In genomic region chr1:89042491-89042890, GRCh38 we compare ENCODE assay signal across 35 cellular contexts.
"Had no signal": no experiment of that assay in that cellular context is flagged by ENCODE, and none has a peak within 500 bp of the region (broad histone marks: within the 10 kb centered on the region; RNA-seq: fewer than 3 reads in every experiment).

No MANE protein-coding gene starts in this region.

- H3K4me3 ChIP-seq: MG63 had no signal

- H3K36me3 ChIP-seq: MG63 had no signal

- H3K9ac ChIP-seq: KMS-11 had no signal

- H3K27ac ChIP-seq: KMS-11 had no signal

- H3K27me3 ChIP-seq: MG63 had no signal

- H3K4me2 ChIP-seq: KMS-11 had no signal

- DNase-seq: Karpas-422, Kasumi-1, KG1, MG63, MM.1S, MV-4-11, NCI-H1048, NCI-H1092, NCI-H1092 treated with DMSO at 0.1 percent for 48 hours, NCI-H1105, NCI-H1105 treated with DMSO at 0.1 percent for 48 hours, NCI-H1417, NCI-H1417 treated with DMSO at 0.1 percent for 48 hours, NCI-H1436, NCI-H1436 treated with DMSO at 0.1 percent for 48 hours, NCI-H146, NCI-H1694, NCI-H1694 treated with DMSO at 0.1 percent for 48 hours, NCI-H187, NCI-H187 treated with DMSO at 0.1 percent for 48 hours, NCI-H1930, NCI-H2029, NCI-H2029 treated with DMSO at 0.1 percent for 48 hours, NCI-H2081, NCI-H2081 treated with DMSO at 0.1 percent for 48 hours, NCI-H2107, NCI-H2171, NCI-H2171 treated with DMSO at 0.1 percent for 48 hours, NCI-H2227 treated with DMSO at 0.1 percent for 48 hours, NCI-H226, NCI-H345, NCI-H510A, NCI-H510A treated with DMSO at 0.1 percent for 48 hours, NCI-H524 had no signal
